2 cellular contexts compared by ENCODE assay signal in genomic region chr7:30667172-30667571, GRCh38.
A peak's percentile ranks its signal among the peaks of the same experiment; 100 is the strongest.
TF ChIP-seq lines count a peak whose summit lies in the region.

No MANE protein-coding gene starts in this region.

TF ChIP-seq in HEK293, 187 proteins besides CTCF, POLR2A, EP300 and RAD21:
- TF ChIP-seq ZXDB (tag by site-specific recombination; IDR thresholded peaks at IDR 0.05) (no peak), ZNF837 (tag by site-specific recombination; IDR thresholded peaks at IDR 0.05) (no peak), ZNF830 (tag by site-specific recombination; IDR thresholded peaks at IDR 0.05; ENCODE audit: low read depth) (no peak), ZNF16 (tag by site-specific recombination; IDR thresholded peaks at IDR 0.05; ENCODE audit: low read depth) (peak; percentile 55; the same call in 1 of the 2 replicates), ZNF521 (tag by site-specific recombination; IDR thresholded peaks at IDR 0.05) (no peak), ZNF514 (tag by site-specific recombination; IDR thresholded peaks at IDR 0.05) (no peak), ZNF114 (tag by site-specific recombination; IDR thresholded peaks at IDR 0.05) (no peak)

TF ChIP-seq in H1, 55 proteins besides CTCF, POLR2A, EP300 and RAD21:
- no peak for TF ChIP-seq ATF3 (IDR thresholded peaks at IDR 0.05; ENCODE audit: insufficient read depth, low read depth, low read length)
- TF ChIP-seq RXRA (IDR thresholded peaks at IDR 0.05; ENCODE audit: insufficient read depth, low read depth, low read length): no peak
- no peak for TF ChIP-seq BACH1 (IDR thresholded peaks at IDR 0.05; ENCODE audit: low read length)
- 0 out of 2 replicates have a peak, but pooled peaks have one; percentile 36 for TF ChIP-seq TEAD4 (IDR thresholded peaks at IDR 0.05; ENCODE audit: low read depth, low read length)
- TF ChIP-seq EGR1 (IDR thresholded peaks at IDR 0.05; ENCODE audit: borderline replicate concordance, low read depth, low read length): no peak
- TF ChIP-seq KDM1A (IDR thresholded peaks at IDR 0.05; ENCODE audit: borderline replicate concordance, low read length): peak; percentile 95
- TF ChIP-seq TCF12 (IDR thresholded peaks at IDR 0.05; ENCODE audit: low read depth, low read length): no peak
- TF ChIP-seq HDAC2 (IDR thresholded peaks at IDR 0.05; ENCODE audit: borderline replicate concordance in 1 of 2, low read depth in 2 of 2, low read length in 2 of 2): peak in 1 of 2 experiments; percentile 52; a peak in 1 of 4 replicates
- no peak for TF ChIP-seq HDAC6 (IDR thresholded peaks at IDR 0.05; ENCODE audit: low read depth, low read length)
- TF ChIP-seq NANOG (IDR thresholded peaks at IDR 0.05; ENCODE audit: insufficient read depth, low read depth, low read length, poor library complexity, severe bottlenecking): no peak
- no peak for TF ChIP-seq SIN3A (conservative IDR thresholded peaks at IDR 0.05 in 1 of 2, IDR thresholded peaks at IDR 0.05 in 1 of 2; ENCODE audit: low read depth in 1 of 2, low read length in 2 of 2)
